Comparison of ENCODE assay signal across 1 cellular context in the genomic region with DNA sequence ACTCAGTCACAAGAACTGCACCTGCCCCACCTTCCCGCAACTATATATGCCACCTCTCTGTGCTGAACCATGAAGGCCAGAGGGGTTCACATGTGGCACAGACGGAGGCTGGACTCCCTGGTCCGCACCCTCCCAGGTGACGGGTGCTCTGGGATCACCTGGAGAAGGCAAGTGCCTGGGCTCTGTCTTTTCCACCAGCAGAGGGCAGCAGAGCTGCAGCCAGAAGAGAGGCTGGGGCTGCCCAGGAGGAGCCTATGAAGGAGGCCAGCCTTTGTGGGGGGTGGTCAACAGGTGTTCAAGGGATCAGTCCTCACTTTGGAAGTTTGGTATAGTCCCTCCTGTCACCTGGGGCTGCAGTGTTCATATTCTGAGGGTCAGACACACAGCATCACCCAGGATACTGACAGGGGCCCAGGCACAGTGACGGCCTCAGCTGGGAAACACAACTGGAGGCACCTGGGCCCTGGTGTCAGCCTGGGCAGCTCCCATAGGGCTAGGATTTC.
TF ChIP-seq lines count a peak whose summit lies in the region.

No MANE protein-coding gene starts in this region.

TF ChIP-seq in SK-N-SH treated with all-trans-retinoic acid at 6 μM for 48 hours, 23 proteins besides CTCF, POLR2A, EP300 and RAD21 (continued from another document):
- TF ChIP-seq, protein P1, sequence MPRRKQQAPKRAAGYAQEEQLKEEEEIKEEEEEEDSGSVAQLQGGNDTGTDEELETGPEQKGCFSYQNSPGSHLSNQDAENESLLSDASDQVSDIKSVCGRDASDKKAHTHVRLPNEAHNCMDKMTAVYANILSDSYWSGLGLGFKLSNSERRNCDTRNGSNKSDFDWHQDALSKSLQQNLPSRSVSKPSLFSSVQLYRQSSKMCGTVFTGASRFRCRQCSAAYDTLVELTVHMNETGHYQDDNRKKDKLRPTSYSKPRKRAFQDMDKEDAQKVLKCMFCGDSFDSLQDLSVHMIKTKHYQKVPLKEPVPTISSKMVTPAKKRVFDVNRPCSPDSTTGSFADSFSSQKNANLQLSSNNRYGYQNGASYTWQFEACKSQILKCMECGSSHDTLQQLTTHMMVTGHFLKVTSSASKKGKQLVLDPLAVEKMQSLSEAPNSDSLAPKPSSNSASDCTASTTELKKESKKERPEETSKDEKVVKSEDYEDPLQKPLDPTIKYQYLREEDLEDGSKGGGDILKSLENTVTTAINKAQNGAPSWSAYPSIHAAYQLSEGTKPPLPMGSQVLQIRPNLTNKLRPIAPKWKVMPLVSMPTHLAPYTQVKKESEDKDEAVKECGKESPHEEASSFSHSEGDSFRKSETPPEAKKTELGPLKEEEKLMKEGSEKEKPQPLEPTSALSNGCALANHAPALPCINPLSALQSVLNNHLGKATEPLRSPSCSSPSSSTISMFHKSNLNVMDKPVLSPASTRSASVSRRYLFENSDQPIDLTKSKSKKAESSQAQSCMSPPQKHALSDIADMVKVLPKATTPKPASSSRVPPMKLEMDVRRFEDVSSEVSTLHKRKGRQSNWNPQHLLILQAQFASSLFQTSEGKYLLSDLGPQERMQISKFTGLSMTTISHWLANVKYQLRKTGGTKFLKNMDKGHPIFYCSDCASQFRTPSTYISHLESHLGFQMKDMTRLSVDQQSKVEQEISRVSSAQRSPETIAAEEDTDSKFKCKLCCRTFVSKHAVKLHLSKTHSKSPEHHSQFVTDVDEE (CRISPR knock-in tag; IDR thresholded peaks at IDR 0.05), result no peak
- TF ChIP-seq ISL1 (CRISPR knock-in tag; IDR thresholded peaks at IDR 0.05) (no peak), TCF4 (CRISPR knock-in tag; IDR thresholded peaks at IDR 0.05; ENCODE audit: borderline replicate concordance) (no peak), ZFP3 (CRISPR knock-in tag; IDR thresholded peaks at IDR 0.05) (no peak), ZNF565 (CRISPR knock-in tag; conservative IDR thresholded peaks at IDR 0.05; ENCODE audit: low read depth) (no peak), ZFP30 (CRISPR knock-in tag; IDR thresholded peaks at IDR 0.05) (no peak), SNAI2 (CRISPR knock-in tag; IDR thresholded peaks at IDR 0.05) (no peak), RARB (CRISPR knock-in tag; IDR thresholded peaks at IDR 0.05) (no peak)
